ENCODE assay signal across 2 cellular contexts in genomic region chr13:50365683-50366391, GRCh38.
A peak's percentile ranks its signal among the peaks of the same experiment; 100 is the strongest.
TF ChIP-seq lines count a peak whose summit lies in the region.

No MANE protein-coding gene starts in this region.

TF ChIP-seq in HepG2, 621 proteins besides CTCF, POLR2A, EP300 and RAD21 (continued from another document and continues in another):
- TF ChIP-seq, protein P1, sequence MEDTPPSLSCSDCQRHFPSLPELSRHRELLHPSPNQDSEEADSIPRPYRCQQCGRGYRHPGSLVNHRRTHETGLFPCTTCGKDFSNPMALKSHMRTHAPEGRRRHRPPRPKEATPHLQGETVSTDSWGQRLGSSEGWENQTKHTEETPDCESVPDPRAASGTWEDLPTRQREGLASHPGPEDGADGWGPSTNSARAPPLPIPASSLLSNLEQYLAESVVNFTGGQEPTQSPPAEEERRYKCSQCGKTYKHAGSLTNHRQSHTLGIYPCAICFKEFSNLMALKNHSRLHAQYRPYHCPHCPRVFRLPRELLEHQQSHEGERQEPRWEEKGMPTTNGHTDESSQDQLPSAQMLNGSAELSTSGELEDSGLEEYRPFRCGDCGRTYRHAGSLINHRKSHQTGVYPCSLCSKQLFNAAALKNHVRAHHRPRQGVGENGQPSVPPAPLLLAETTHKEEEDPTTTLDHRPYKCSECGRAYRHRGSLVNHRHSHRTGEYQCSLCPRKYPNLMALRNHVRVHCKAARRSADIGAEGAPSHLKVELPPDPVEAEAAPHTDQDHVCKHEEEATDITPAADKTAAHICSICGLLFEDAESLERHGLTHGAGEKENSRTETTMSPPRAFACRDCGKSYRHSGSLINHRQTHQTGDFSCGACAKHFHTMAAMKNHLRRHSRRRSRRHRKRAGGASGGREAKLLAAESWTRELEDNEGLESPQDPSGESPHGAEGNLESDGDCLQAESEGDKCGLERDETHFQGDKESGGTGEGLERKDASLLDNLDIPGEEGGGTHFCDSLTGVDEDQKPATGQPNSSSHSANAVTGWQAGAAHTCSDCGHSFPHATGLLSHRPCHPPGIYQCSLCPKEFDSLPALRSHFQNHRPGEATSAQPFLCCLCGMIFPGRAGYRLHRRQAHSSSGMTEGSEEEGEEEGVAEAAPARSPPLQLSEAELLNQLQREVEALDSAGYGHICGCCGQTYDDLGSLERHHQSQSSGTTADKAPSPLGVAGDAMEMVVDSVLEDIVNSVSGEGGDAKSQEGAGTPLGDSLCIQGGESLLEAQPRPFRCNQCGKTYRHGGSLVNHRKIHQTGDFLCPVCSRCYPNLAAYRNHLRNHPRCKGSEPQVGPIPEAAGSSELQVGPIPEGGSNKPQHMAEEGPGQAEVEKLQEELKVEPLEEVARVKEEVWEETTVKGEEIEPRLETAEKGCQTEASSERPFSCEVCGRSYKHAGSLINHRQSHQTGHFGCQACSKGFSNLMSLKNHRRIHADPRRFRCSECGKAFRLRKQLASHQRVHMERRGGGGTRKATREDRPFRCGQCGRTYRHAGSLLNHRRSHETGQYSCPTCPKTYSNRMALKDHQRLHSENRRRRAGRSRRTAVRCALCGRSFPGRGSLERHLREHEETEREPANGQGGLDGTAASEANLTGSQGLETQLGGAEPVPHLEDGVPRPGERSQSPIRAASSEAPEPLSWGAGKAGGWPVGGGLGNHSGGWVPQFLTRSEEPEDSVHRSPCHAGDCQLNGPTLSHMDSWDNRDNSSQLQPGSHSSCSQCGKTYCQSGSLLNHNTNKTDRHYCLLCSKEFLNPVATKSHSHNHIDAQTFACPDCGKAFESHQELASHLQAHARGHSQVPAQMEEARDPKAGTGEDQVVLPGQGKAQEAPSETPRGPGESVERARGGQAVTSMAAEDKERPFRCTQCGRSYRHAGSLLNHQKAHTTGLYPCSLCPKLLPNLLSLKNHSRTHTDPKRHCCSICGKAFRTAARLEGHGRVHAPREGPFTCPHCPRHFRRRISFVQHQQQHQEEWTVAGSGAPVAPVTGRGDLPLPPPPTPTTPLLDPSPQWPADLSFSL (CRISPR knock-in tag; IDR thresholded peaks at IDR 0.05): no peak
- TF ChIP-seq ARID5B (CRISPR knock-in tag; IDR thresholded peaks at IDR 0.05) (peak; percentile 48; the same call in 1 of the 2 replicates), RARA (CRISPR knock-in tag; IDR thresholded peaks at IDR 0.05) (no peak), FOXP1 (IDR thresholded peaks at IDR 0.05) (no peak), FOXP1 (CRISPR knock-in tag; IDR thresholded peaks at IDR 0.05) (peak; percentile 52), ARNT (IDR thresholded peaks at IDR 0.05) (no peak), ZNF496 (CRISPR knock-in tag; IDR thresholded peaks at IDR 0.05; ENCODE audit: insufficient replicate concordance) (no peak), MAFF (IDR thresholded peaks at IDR 0.05; ENCODE audit: low read depth, low read length) (peak; percentile 40; the same call in 1 of the 2 replicates), MAF1 (CRISPR knock-in tag; IDR thresholded peaks at IDR 0.05; ENCODE audit: borderline replicate concordance) (no peak)
- TF ChIP-seq, protein P2, sequence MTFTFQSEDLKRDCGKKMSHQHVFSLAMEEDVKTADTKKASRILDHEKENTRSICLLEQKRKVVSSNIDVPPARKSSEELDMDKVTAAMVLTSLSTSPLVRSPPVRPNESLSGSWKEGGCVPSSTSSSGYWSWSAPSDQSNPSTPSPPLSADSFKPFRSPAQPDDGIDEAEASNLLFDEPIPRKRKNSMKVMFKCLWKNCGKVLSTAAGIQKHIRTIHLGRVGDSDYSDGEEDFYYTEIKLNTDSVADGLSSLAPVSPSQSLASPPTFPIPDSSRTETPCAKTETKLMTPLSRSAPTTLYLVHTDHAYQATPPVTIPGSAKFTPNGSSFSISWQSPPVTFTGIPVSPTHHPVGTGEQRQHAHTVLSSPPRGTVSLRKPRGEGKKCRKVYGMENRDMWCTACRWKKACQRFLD (CRISPR knock-in tag; IDR thresholded peaks at IDR 0.05; ENCODE audit: borderline replicate concordance): no peak
- TF ChIP-seq, protein P3, sequence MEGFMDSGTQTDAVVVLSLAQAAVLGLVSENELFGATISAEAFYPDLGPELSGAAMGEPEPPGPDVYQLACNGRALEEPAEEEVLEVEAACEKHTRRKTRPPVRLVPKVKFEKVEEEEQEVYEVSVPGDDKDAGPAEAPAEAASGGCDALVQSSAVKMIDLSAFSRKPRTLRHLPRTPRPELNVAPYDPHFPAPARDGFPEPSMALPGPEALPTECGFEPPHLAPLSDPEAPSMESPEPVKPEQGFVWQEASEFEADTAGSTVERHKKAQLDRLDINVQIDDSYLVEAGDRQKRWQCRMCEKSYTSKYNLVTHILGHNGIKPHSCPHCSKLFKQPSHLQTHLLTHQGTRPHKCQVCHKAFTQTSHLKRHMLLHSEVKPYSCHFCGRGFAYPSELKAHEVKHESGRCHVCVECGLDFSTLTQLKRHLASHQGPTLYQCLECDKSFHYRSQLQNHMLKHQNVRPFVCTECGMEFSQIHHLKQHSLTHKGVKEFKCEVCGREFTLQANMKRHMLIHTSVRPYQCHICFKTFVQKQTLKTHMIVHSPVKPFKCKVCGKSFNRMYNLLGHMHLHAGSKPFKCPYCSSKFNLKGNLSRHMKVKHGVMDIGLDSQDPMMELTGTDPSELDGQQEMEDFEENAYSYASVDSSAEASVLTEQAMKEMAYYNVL (CRISPR knock-in tag; IDR thresholded peaks at IDR 0.05; ENCODE audit: borderline replicate concordance): no peak

TF ChIP-seq in SK-N-SH, 30 proteins besides CTCF, POLR2A, EP300 and RAD21 (continued from another document):
- no peak for TF ChIP-seq USF2 (IDR thresholded peaks at IDR 0.05; ENCODE audit: borderline replicate concordance, low read depth, low read length)
- TF ChIP-seq RCOR1 (IDR thresholded peaks at IDR 0.05; ENCODE audit: low read length): no peak
- TF ChIP-seq, protein P4, sequence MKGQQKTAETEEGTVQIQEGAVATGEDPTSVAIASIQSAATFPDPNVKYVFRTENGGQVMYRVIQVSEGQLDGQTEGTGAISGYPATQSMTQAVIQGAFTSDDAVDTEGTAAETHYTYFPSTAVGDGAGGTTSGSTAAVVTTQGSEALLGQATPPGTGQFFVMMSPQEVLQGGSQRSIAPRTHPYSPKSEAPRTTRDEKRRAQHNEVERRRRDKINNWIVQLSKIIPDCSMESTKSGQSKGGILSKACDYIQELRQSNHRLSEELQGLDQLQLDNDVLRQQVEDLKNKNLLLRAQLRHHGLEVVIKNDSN (IDR thresholded peaks at IDR 0.05; ENCODE audit: borderline replicate concordance, low read depth): no peak
- TF ChIP-seq SIN3A (IDR thresholded peaks at IDR 0.05; ENCODE audit: borderline replicate concordance, low read depth, low read length): no peak
- no peak for TF ChIP-seq IRF3 (IDR thresholded peaks at IDR 0.05; ENCODE audit: low read depth, low read length)
- no peak for TF ChIP-seq TCF12 (IDR thresholded peaks at IDR 0.05)
- no peak for TF ChIP-seq ZBTB33 (IDR thresholded peaks at IDR 0.05; ENCODE audit: borderline replicate concordance, low read depth)
- TF ChIP-seq GATA2 (CRISPR knock-in tag; IDR thresholded peaks at IDR 0.05): no peak
- no peak for TF ChIP-seq YY1 (IDR thresholded peaks at IDR 0.05; ENCODE audit: low read depth)
- TF ChIP-seq FOXM1 (IDR thresholded peaks at IDR 0.05; ENCODE audit: low read depth): no peak
- no peak for TF ChIP-seq CHD2 (IDR thresholded peaks at IDR 0.05; ENCODE audit: low read length, partially characterized antibody)
- no peak for TF ChIP-seq FOXJ3 (CRISPR knock-in tag; IDR thresholded peaks at IDR 0.05)
- TF ChIP-seq RXRA (IDR thresholded peaks at IDR 0.05; ENCODE audit: borderline replicate concordance, low read depth): no peak
- TF ChIP-seq JUND (IDR thresholded peaks at IDR 0.05): no peak
